ENCODE assay signal across 6 cellular contexts in the genomic region with DNA sequence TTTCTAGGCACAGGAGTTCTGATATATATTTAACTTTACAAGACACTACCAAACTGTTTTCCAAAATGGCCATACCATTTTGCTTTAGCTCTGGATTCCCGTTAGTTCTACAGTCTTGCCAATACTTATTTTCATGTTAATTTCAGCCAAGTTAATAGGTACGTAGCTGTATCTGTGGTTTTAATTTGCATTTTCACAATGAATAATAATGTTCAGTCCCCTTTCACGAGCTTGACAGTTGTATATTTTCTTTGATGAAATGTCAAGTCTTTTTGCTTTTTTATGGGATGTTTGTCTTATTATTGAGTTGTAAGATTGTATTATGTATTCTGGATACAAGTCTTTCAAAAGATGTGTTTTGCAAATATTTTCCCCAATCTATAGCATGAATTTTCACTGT. TPM values are rescaled to one million over a fixed set of nuclear protein-coding genes. Genes with fewer than 3 reads are reported as not detected.
"Had no signal": no experiment of that assay in that cellular context is flagged by ENCODE, and none has a peak within 500 bp of the region (broad histone marks: within the 10 kb centered on the region; RNA-seq: fewer than 3 reads in every experiment).

No MANE protein-coding gene starts in this region.

- H3K4me3 Mint-ChIP-seq: IgD-negative memory B cell had no signal

- H3K36me3 Mint-ChIP-seq: IgD-negative memory B cell had no signal

- H3K9me3 Mint-ChIP-seq: IgD-negative memory B cell had no signal

- H3K4me3 ChIP-seq: K562 had no signal

- ATAC-seq: HepG2, K562 had no signal

- H3K27ac ChIP-seq: HL-60 had no signal

- H3K27ac Mint-ChIP-seq: IgD-negative memory B cell had no signal

- DNase-seq: IMR-90 had no signal

- H3K4me1 Mint-ChIP-seq: IgD-negative memory B cell had no signal

RNA-seq across cellular contexts. Expression of a gene that starts 50.6 kb away (rescaled TPM):
- total RNA-seq: HepG2, HT1080 had no signal
- polyA plus RNA-seq: HepG2, IgD-negative memory B cell had no signal
